ENCODE assay signal across 1 cellular context in the genomic region with DNA sequence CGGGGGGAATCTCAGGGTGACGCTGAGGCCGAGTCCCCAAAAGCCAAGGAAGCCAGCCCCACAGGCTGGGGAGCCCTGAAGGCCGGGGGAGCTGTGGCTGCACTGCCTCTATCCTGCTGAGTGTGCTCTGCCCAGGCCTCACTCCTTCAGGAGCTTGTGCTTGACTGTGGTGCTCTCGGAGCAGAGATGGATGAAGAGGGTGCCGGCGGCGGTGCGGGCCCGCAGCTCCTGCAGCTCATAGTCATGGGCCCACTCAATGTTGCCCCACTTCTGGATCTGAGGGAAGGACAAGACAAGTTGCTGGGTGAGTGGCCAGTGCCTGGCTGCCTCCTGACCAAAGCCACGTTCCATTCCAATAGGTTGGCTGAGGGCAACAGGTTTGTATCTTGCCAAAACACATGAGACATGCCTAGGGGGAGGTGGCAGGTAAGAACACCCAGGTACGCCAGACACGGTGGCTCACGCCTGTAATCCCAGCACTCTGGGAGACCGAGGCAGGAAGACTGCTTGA.
TF ChIP-seq lines count a peak whose summit lies in the region.

No MANE protein-coding gene starts in this region.

TF ChIP-seq in WTC11, 78 proteins besides CTCF, POLR2A, EP300 and RAD21 (continued from another document):
- TF ChIP-seq, protein P1, sequence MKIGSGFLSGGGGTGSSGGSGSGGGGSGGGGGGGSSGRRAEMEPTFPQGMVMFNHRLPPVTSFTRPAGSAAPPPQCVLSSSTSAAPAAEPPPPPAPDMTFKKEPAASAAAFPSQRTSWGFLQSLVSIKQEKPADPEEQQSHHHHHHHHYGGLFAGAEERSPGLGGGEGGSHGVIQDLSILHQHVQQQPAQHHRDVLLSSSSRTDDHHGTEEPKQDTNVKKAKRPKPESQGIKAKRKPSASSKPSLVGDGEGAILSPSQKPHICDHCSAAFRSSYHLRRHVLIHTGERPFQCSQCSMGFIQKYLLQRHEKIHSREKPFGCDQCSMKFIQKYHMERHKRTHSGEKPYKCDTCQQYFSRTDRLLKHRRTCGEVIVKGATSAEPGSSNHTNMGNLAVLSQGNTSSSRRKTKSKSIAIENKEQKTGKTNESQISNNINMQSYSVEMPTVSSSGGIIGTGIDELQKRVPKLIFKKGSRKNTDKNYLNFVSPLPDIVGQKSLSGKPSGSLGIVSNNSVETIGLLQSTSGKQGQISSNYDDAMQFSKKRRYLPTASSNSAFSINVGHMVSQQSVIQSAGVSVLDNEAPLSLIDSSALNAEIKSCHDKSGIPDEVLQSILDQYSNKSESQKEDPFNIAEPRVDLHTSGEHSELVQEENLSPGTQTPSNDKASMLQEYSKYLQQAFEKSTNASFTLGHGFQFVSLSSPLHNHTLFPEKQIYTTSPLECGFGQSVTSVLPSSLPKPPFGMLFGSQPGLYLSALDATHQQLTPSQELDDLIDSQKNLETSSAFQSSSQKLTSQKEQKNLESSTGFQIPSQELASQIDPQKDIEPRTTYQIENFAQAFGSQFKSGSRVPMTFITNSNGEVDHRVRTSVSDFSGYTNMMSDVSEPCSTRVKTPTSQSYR (CRISPR knock-in tag; IDR thresholded peaks at IDR 0.05), result no peak
- TF ChIP-seq, protein P2, sequence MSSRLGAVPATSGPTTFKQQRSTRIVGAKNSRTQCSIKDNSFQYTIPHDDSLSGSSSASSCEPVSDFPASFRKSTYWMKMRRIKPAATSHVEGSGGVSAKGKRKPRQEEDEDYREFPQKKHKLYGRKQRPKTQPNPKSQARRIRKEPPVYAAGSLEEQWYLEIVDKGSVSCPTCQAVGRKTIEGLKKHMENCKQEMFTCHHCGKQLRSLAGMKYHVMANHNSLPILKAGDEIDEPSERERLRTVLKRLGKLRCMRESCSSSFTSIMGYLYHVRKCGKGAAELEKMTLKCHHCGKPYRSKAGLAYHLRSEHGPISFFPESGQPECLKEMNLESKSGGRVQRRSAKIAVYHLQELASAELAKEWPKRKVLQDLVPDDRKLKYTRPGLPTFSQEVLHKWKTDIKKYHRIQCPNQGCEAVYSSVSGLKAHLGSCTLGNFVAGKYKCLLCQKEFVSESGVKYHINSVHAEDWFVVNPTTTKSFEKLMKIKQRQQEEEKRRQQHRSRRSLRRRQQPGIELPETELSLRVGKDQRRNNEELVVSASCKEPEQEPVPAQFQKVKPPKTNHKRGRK (CRISPR knock-in tag; IDR thresholded peaks at IDR 0.05; ENCODE audit: borderline replicate concordance), result no peak
